In the genomic region with DNA sequence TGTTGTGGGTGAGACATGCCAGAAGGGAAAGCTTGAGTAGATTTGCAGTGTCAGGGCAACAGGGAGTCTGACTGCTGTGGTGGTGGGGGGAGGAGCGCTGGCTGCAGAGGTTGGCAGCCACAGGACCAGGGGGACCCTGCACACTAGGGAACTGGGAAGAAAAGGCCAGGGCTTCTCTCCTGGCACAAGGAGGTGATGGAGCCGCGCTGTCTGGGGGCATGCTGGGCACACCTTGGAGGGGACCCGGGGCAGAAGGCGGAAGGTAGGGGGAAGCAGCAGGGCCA, we compare ENCODE assay signal across 1 cellular context.
TF ChIP-seq lines count a peak whose summit lies in the region.

No MANE protein-coding gene starts in this region.

TF ChIP-seq in K562, 482 proteins besides CTCF, POLR2A, EP300 and RAD21:
- TF ChIP-seq TBP (optimal IDR thresholded peaks at IDR 0.05; ENCODE audit: low read depth, low read length) (no peak), MAFG (tag; conservative IDR thresholded peaks at IDR 0.05) (no peak), BDP1 (IDR thresholded peaks at IDR 0.05; ENCODE audit: insufficient read depth, insufficient read length) (no peak), POLR2G (IDR thresholded peaks at IDR 0.05; ENCODE audit: low read depth, low read length) (peak; percentile 48; the same call in 1 of the 2 replicates)
- TF ChIP-seq, protein P1, sequence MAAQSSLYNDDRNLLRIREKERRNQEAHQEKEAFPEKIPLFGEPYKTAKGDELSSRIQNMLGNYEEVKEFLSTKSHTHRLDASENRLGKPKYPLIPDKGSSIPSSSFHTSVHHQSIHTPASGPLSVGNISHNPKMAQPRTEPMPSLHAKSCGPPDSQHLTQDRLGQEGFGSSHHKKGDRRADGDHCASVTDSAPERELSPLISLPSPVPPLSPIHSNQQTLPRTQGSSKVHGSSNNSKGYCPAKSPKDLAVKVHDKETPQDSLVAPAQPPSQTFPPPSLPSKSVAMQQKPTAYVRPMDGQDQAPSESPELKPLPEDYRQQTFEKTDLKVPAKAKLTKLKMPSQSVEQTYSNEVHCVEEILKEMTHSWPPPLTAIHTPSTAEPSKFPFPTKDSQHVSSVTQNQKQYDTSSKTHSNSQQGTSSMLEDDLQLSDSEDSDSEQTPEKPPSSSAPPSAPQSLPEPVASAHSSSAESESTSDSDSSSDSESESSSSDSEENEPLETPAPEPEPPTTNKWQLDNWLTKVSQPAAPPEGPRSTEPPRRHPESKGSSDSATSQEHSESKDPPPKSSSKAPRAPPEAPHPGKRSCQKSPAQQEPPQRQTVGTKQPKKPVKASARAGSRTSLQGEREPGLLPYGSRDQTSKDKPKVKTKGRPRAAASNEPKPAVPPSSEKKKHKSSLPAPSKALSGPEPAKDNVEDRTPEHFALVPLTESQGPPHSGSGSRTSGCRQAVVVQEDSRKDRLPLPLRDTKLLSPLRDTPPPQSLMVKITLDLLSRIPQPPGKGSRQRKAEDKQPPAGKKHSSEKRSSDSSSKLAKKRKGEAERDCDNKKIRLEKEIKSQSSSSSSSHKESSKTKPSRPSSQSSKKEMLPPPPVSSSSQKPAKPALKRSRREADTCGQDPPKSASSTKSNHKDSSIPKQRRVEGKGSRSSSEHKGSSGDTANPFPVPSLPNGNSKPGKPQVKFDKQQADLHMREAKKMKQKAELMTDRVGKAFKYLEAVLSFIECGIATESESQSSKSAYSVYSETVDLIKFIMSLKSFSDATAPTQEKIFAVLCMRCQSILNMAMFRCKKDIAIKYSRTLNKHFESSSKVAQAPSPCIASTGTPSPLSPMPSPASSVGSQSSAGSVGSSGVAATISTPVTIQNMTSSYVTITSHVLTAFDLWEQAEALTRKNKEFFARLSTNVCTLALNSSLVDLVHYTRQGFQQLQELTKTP (IDR thresholded peaks at IDR 0.05; ENCODE audit: low read depth in 1 of 2, partially characterized antibody in 2 of 2): no peak
TF ChIP-seq in K562: peak in this region for 1.
